Comparison of ENCODE assay signal across 1 cellular context in the genomic region with DNA sequence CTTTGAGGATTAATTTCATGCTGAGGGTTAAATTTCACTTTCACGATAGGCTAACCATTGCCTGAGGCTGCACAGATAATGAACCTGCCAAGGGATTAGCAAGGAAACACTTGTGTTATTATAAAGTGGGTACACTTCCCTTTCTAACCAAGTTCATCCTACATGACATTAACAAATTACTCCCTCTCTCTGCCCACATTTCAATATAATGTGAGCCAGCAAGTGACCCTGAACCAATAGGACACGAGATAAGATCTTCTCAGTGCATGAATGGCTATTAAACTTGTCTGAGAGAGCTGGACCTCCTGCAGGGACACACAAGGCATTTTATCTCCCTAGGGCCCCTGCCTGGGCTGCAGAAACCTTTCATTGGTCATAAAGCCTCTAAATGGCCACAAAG.
A peak's percentile ranks its signal among the peaks of the same experiment; 100 is the strongest.
TF ChIP-seq lines count a peak whose summit lies in the region.

No MANE protein-coding gene starts in this region.

TF ChIP-seq in HEK293, 187 proteins besides CTCF, POLR2A, EP300 and RAD21 (continued from another document and continues in another):
- TF ChIP-seq, protein P1, sequence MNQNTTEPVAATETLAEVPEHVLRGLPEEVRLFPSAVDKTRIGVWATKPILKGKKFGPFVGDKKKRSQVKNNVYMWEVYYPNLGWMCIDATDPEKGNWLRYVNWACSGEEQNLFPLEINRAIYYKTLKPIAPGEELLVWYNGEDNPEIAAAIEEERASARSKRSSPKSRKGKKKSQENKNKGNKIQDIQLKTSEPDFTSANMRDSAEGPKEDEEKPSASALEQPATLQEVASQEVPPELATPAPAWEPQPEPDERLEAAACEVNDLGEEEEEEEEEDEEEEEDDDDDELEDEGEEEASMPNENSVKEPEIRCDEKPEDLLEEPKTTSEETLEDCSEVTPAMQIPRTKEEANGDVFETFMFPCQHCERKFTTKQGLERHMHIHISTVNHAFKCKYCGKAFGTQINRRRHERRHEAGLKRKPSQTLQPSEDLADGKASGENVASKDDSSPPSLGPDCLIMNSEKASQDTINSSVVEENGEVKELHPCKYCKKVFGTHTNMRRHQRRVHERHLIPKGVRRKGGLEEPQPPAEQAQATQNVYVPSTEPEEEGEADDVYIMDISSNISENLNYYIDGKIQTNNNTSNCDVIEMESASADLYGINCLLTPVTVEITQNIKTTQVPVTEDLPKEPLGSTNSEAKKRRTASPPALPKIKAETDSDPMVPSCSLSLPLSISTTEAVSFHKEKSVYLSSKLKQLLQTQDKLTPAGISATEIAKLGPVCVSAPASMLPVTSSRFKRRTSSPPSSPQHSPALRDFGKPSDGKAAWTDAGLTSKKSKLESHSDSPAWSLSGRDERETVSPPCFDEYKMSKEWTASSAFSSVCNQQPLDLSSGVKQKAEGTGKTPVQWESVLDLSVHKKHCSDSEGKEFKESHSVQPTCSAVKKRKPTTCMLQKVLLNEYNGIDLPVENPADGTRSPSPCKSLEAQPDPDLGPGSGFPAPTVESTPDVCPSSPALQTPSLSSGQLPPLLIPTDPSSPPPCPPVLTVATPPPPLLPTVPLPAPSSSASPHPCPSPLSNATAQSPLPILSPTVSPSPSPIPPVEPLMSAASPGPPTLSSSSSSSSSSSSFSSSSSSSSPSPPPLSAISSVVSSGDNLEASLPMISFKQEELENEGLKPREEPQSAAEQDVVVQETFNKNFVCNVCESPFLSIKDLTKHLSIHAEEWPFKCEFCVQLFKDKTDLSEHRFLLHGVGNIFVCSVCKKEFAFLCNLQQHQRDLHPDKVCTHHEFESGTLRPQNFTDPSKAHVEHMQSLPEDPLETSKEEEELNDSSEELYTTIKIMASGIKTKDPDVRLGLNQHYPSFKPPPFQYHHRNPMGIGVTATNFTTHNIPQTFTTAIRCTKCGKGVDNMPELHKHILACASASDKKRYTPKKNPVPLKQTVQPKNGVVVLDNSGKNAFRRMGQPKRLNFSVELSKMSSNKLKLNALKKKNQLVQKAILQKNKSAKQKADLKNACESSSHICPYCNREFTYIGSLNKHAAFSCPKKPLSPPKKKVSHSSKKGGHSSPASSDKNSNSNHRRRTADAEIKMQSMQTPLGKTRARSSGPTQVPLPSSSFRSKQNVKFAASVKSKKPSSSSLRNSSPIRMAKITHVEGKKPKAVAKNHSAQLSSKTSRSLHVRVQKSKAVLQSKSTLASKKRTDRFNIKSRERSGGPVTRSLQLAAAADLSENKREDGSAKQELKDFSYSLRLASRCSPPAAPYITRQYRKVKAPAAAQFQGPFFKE (tag by site-specific recombination; IDR thresholded peaks at IDR 0.05; ENCODE audit: borderline replicate concordance): no peak
- TF ChIP-seq ZXDB (tag by site-specific recombination; IDR thresholded peaks at IDR 0.05) (peak; percentile 99), ZNF571 (tag by site-specific recombination; IDR thresholded peaks at IDR 0.05) (no peak), ZNF585B (tag by site-specific recombination; IDR thresholded peaks at IDR 0.05) (peak; percentile 19; the same call in 1 of the 2 replicates), ZNF175 (tag by site-specific recombination; IDR thresholded peaks at IDR 0.05) (no peak), EGR2 (tag by site-specific recombination; IDR thresholded peaks at IDR 0.05; ENCODE audit: low read depth) (peak; percentile 95), TRIM28 (IDR thresholded peaks at IDR 0.05; ENCODE audit: borderline replicate concordance, low read length) (peak; percentile 96), GFI1B (tag by site-specific recombination; IDR thresholded peaks at IDR 0.05) (peak; percentile 97), ZNF354C (tag by site-specific recombination; IDR thresholded peaks at IDR 0.05; ENCODE audit: borderline replicate concordance, low read depth) (no peak), ZNF19 (tag by site-specific recombination; IDR thresholded peaks at IDR 0.05; ENCODE audit: low read depth) (0 out of 2 replicates have a peak, but pooled peaks have one; percentile 93), ZNF239 (tag by site-specific recombination; IDR thresholded peaks at IDR 0.05) (peak; percentile 77), ZNF174 (tag by site-specific recombination; IDR thresholded peaks at IDR 0.05) (no peak), ZNF223 (tag by site-specific recombination; IDR thresholded peaks at IDR 0.05) (no peak), IKZF3 (tag by site-specific recombination; IDR thresholded peaks at IDR 0.05) (peak; percentile 100), ZNF791 (tag by site-specific recombination; IDR thresholded peaks at IDR 0.05) (no peak; the same call in 1 of the 2 replicates), YY1 (tag by site-specific recombination; IDR thresholded peaks at IDR 0.05) (peak; percentile 72; the same call in 1 of the 2 replicates), ZNF560 (tag by site-specific recombination; IDR thresholded peaks at IDR 0.05; ENCODE audit: borderline replicate concordance) (no peak), ZNF341 (tag by site-specific recombination; IDR thresholded peaks at IDR 0.05; ENCODE audit: low read depth) (peak; percentile 58), ZNF292 (tag by site-specific recombination; IDR thresholded peaks at IDR 0.05; ENCODE audit: borderline replicate concordance, low read depth) (no peak), FEZF1 (tag by site-specific recombination; IDR thresholded peaks at IDR 0.05) (peak; percentile 100), ZNF335 (tag by site-specific recombination; conservative IDR thresholded peaks at IDR 0.05) (no peak), ZBTB17 (tag by site-specific recombination; IDR thresholded peaks at IDR 0.05) (peak; percentile 91), BCL6B (tag by site-specific recombination; IDR thresholded peaks at IDR 0.05) (peak; percentile 94), YY2 (tag by site-specific recombination; IDR thresholded peaks at IDR 0.05) (0 out of 2 replicates have a peak, but pooled peaks have one; percentile 25), ZNF112 (tag by site-specific recombination; IDR thresholded peaks at IDR 0.05) (no peak), ZNF202 (tag by site-specific recombination; IDR thresholded peaks at IDR 0.05; ENCODE audit: borderline replicate concordance) (no peak), ZNF324 (tag by site-specific recombination; IDR thresholded peaks at IDR 0.05) (peak; percentile 96), SCRT2 (tag by site-specific recombination; IDR thresholded peaks at IDR 0.05) (peak; percentile 79), ZNF76 (tag by site-specific recombination; IDR thresholded peaks at IDR 0.05; ENCODE audit: borderline replicate concordance, low read depth) (peak; percentile 71)
- TF ChIP-seq, protein P2, sequence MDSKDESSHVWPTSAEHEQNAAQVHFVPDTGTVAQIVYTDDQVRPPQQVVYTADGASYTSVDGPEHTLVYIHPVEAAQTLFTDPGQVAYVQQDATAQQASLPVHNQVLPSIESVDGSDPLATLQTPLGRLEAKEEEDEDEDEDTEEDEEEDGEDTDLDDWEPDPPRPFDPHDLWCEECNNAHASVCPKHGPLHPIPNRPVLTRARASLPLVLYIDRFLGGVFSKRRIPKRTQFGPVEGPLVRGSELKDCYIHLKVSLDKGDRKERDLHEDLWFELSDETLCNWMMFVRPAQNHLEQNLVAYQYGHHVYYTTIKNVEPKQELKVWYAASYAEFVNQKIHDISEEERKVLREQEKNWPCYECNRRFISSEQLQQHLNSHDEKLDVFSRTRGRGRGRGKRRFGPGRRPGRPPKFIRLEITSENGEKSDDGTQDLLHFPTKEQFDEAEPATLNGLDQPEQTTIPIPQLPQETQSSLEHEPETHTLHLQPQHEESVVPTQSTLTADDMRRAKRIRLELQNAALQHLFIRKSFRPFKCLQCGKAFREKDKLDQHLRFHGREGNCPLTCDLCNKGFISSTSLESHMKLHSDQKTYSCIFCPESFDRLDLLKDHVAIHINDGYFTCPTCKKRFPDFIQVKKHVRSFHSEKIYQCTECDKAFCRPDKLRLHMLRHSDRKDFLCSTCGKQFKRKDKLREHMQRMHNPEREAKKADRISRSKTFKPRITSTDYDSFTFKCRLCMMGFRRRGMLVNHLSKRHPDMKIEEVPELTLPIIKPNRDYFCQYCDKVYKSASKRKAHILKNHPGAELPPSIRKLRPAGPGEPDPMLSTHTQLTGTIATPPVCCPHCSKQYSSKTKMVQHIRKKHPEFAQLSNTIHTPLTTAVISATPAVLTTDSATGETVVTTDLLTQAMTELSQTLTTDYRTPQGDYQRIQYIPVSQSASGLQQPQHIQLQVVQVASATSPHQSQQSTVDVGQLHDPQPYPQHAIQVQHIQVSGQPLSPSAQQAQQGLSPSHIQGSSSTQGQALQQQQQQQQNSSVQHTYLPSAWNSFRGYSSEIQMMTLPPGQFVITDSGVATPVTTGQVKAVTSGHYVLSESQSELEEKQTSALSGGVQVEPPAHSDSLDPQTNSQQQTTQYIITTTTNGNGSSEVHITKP (tag by site-specific recombination; IDR thresholded peaks at IDR 0.05): peak; percentile 68
- TF ChIP-seq, protein P3, sequence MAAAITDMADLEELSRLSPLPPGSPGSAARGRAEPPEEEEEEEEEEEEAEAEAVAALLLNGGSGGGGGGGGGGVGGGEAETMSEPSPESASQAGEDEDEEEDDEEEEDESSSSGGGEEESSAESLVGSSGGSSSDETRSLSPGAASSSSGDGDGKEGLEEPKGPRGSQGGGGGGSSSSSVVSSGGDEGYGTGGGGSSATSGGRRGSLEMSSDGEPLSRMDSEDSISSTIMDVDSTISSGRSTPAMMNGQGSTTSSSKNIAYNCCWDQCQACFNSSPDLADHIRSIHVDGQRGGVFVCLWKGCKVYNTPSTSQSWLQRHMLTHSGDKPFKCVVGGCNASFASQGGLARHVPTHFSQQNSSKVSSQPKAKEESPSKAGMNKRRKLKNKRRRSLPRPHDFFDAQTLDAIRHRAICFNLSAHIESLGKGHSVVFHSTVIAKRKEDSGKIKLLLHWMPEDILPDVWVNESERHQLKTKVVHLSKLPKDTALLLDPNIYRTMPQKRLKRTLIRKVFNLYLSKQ (tag by site-specific recombination; IDR thresholded peaks at IDR 0.05; ENCODE audit: borderline replicate concordance): 0 out of 2 replicates have a peak, but pooled peaks have one; percentile 22
- TF ChIP-seq, protein P4, sequence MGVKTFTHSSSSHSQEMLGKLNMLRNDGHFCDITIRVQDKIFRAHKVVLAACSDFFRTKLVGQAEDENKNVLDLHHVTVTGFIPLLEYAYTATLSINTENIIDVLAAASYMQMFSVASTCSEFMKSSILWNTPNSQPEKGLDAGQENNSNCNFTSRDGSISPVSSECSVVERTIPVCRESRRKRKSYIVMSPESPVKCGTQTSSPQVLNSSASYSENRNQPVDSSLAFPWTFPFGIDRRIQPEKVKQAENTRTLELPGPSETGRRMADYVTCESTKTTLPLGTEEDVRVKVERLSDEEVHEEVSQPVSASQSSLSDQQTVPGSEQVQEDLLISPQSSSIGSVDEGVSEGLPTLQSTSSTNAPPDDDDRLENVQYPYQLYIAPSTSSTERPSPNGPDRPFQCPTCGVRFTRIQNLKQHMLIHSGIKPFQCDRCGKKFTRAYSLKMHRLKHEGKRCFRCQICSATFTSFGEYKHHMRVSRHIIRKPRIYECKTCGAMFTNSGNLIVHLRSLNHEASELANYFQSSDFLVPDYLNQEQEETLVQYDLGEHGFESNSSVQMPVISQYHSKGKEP (tag by site-specific recombination; IDR thresholded peaks at IDR 0.05): peak; percentile 91
- TF ChIP-seq, protein P5, sequence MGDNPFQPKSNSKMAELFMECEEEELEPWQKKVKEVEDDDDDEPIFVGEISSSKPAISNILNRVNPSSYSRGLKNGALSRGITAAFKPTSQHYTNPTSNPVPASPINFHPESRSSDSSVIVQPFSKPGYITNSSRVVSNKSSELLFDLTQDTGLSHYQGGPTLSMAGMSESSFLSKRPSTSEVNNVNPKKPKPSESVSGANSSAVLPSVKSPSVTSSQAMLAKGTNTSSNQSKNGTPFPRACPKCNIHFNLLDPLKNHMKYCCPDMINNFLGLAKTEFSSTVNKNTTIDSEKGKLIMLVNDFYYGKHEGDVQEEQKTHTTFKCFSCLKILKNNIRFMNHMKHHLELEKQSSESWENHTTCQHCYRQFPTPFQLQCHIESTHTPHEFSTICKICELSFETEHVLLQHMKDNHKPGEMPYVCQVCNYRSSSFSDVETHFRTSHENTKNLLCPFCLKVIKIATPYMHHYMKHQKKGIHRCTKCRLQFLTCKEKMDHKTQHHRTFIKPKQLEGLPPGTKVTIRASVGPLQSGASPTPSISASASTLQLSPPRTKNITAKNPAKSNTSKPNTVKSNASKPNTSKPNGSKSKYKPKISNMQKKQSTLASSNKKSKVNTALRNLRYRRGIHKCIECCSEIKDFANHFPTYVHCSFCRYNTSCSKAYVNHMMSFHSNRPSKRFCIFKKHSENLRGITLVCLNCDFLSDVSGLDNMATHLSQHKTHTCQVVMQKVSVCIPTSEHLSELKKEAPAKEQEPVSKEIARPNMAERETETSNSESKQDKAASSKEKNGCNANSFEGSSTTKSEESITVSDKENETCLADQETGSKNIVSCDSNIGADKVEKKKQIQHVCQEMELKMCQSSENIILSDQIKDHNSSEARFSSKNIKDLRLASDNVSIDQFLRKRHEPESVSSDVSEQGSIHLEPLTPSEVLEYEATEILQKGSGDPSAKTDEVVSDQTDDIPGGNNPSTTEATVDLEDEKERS (tag by site-specific recombination; IDR thresholded peaks at IDR 0.05): no peak
- TF ChIP-seq, protein P6, sequence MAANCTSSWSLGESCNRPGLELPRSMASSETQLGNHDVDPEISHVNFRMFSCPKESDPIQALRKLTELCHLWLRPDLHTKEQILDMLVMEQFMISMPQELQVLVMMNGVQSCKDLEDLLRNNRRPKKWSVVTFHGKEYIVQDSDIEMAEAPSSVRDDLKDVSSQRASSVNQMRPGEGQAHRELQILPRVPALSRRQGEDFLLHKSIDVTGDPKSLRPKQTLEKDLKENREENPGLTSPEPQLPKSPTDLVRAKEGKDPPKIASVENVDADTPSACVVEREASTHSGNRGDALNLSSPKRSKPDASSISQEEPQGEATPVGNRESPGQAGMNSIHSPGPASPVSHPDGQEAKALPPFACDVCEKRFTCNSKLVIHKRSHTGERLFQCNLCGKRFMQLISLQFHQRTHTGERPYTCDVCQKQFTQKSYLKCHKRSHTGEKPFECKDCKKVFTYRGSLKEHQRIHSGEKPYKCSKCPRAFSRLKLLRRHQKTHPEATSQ (tag by site-specific recombination; IDR thresholded peaks at IDR 0.05): no peak; the same call in 1 of the 2 replicates
- TF ChIP-seq, protein P7, sequence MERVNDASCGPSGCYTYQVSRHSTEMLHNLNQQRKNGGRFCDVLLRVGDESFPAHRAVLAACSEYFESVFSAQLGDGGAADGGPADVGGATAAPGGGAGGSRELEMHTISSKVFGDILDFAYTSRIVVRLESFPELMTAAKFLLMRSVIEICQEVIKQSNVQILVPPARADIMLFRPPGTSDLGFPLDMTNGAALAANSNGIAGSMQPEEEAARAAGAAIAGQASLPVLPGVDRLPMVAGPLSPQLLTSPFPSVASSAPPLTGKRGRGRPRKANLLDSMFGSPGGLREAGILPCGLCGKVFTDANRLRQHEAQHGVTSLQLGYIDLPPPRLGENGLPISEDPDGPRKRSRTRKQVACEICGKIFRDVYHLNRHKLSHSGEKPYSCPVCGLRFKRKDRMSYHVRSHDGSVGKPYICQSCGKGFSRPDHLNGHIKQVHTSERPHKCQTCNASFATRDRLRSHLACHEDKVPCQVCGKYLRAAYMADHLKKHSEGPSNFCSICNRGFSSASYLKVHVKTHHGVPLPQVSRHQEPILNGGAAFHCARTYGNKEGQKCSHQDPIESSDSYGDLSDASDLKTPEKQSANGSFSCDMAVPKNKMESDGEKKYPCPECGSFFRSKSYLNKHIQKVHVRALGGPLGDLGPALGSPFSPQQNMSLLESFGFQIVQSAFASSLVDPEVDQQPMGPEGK (tag by site-specific recombination; IDR thresholded peaks at IDR 0.05): peak; percentile 93; the same call in 1 of the 2 replicates
